In the genomic region with DNA sequence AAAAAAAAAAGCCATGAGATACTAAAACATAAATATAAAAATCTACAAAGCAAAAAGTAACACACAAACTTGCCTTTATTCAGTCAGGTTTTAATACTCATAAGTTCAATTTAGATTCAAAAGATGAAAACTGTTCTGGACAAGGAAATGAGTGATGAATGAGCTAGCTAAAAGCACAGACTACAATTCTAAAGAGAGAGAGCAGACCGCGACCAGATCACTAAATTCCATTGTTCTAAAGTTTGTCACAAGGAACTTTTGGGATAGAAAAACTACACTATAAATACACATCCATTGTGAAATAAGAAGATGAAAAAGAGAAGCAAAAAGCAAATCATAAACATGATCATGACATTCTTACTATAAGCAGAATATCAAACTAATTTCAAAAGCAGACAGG, we compare ENCODE assay signal across 11 cellular contexts. TPM values are rescaled to one million over a fixed set of nuclear protein-coding genes. Genes with fewer than 3 reads are reported as not detected.
DNase-seq lines count a peak whose midpoint lies in the region; ATAC-seq and TF ChIP-seq lines count a peak whose summit lies in the region.
"Had no signal": no experiment of that assay in that cellular context is flagged by ENCODE, and none has a peak within 500 bp of the region (broad histone marks: within the 10 kb centered on the region; RNA-seq: fewer than 3 reads in every experiment).

No MANE protein-coding gene starts in this region.

- H2BK12ac ChIP-seq in trophoblast cell (ENCODE audit: low read length) = no peak overlapping the region

- no peak overlapping the region for H2BK120ac ChIP-seq in trophoblast cell (ENCODE audit: insufficient read depth, low read length, poor library complexity)

- H3K9me3 ChIP-seq in SK-N-SH (no peaks in the 10 kb centered on the region), trophoblast cell (ENCODE audit: insufficient read depth, low read depth, low read length) (no peaks in the 10 kb centered on the region)

- WGBS in SK-N-SH (ENCODE audit: low lambda C conversion rate) = 54% methylated on average over 2 of the region's 2 CpGs
- no CpG with 5 or more reads among the region's 2 CpGs for WGBS in trophoblast cell (ENCODE audit: extremely low coverage, insufficient coverage, insufficient read length)

- no peaks in the 10 kb centered on the region for H3K9me3 Mint-ChIP-seq in WTC11

- H3K4me3 Mint-ChIP-seq in WTC11 = peak overlapping the region; percentile 9; the same call in 1 of the 2 replicates

- H3K23ac ChIP-seq in trophoblast cell (ENCODE audit: low read length) = no peak overlapping the region

- H3K18ac ChIP-seq in trophoblast cell (ENCODE audit: low read length) = no peak overlapping the region

- H2AFZ ChIP-seq in SK-N-SH (ENCODE audit: low read depth) = no peak overlapping the region
- H2AFZ ChIP-seq in trophoblast cell (ENCODE audit: insufficient read depth, low read length, poor library complexity) = no peak overlapping the region

- TF ChIP-seq CTCF in SK-N-SH (IDR thresholded peaks at IDR 0.05) = no peak
- no peak for TF ChIP-seq CTCF in WTC11 (IDR thresholded peaks at IDR 0.05)

- no peaks in the 10 kb centered on the region for H4K20me1 ChIP-seq in SK-N-SH (ENCODE audit: insufficient read depth)

- no peaks in the 10 kb centered on the region for H3K9me2 ChIP-seq in SK-N-SH

- no peaks in the 10 kb centered on the region for H3K36me3 Mint-ChIP-seq in WTC11

- H3F3A ChIP-seq in SK-N-SH (replicated peaks; ENCODE audit: insufficient read depth) = peaks cover 16% of the 10 kb centered on the region

- H3K79me1 ChIP-seq in trophoblast cell (ENCODE audit: low read length) = peaks cover 8% of the 10 kb centered on the region

- H4K12ac ChIP-seq in trophoblast cell (ENCODE audit: low read depth, low read length) = no peak overlapping the region

- H2AK5ac ChIP-seq in trophoblast cell (ENCODE audit: low read length) = no peak overlapping the region

- H3K4me3 ChIP-seq in SK-N-SH (ENCODE audit: low read depth in 2 of 2, low read length in 1 of 2) (peak overlapping the region in 1 of 2 experiments; percentile 97; a peak in 2 of 4 replicates), trophoblast cell (ENCODE audit: low read depth, low read length) (no peak overlapping the region)

- H3K4me2 ChIP-seq in SK-N-SH (peak overlapping the region; percentile 84), trophoblast cell (ENCODE audit: low read length) (no peak overlapping the region)

- H3K14ac ChIP-seq in trophoblast cell (ENCODE audit: low read length) = no peak overlapping the region

- H3K4me1 Mint-ChIP-seq in WTC11 = peaks cover 19% of the 10 kb centered on the region

- no peak overlapping the region for H4K91ac ChIP-seq in trophoblast cell (ENCODE audit: low read depth, low read length)

- no peak overlapping the region for H2BK5ac ChIP-seq in trophoblast cell (ENCODE audit: low read depth, low read length, poor library complexity)

- H3K9ac ChIP-seq in SK-N-SH = no peak overlapping the region
- no peak overlapping the region for H3K9ac ChIP-seq in trophoblast cell (ENCODE audit: low read length)

- TF ChIP-seq RAD21 in SK-N-SH (IDR thresholded peaks at IDR 0.05; ENCODE audit: low read length) = no peak

- CTCF ChIA-PET in SK-N-SH (lab: Yijun Ruan, JAX) = interaction anchor here (1.0 kb wide), 1 partner anchor 14 kb away, joined by 4 read pairs; no protein-coding TSS in a partner anchor
- CTCF ChIA-PET in WTC11 (lab: Charles Lee) = interaction anchor here (0.9 kb wide), 1 partner anchor 8 kb away, joined by 3 read pairs; no protein-coding TSS in a partner anchor

- H3K79me2 ChIP-seq in SK-N-SH (ENCODE audit: insufficient read depth) (peaks cover 64% of the 10 kb centered on the region), trophoblast cell (ENCODE audit: control insufficient read depth, insufficient read depth, low read length, poor library complexity) (peaks cover 5% of the 10 kb centered on the region)

- H3K27me3 ChIP-seq in SK-N-SH (ENCODE audit: insufficient read depth) = no peaks in the 10 kb centered on the region
- H3K27me3 ChIP-seq in trophoblast cell (ENCODE audit: insufficient read depth, low read length) = no peaks in the 10 kb centered on the region

- no peak for ATAC-seq in SK-N-SH treated with all-trans-retinoic acid at 6 μM for 48 hours
- ATAC-seq in WTC11 = no peak

- H3K27me3 Mint-ChIP-seq in WTC11 (ENCODE audit: low read depth) = peaks cover 7% of the 10 kb centered on the region

- H3K27ac ChIP-seq in SK-N-SH (ENCODE audit: low read depth in 2 of 2, low read length in 1 of 2) (peak overlapping the region in 1 of 2 experiments; percentile 74; a peak in 2 of 4 replicates), epithelial cell of prostate (peak overlapping the region; percentile 72), trophoblast cell (ENCODE audit: low read depth, low read length) (no peak overlapping the region)

- H3K36me3 ChIP-seq in SK-N-SH (replicated peaks in 1 of 2; ENCODE audit: control insufficient read depth in 1 of 2, insufficient read depth in 2 of 2, low read length in 1 of 2) (peaks cover 0 to 8% of the 10 kb centered on the region in 2 experiments), trophoblast cell (ENCODE audit: control insufficient read depth in 1 of 2, insufficient read depth in 2 of 2, low read length in 2 of 2) (no peaks in the 10 kb centered on the region)

- H3K27ac Mint-ChIP-seq in WTC11 = no peak overlapping the region

- no peak for DNase-seq in SK-N-SH
- no peak for DNase-seq in WTC11 (ENCODE audit: low spot score)
- no peak for DNase-seq in epithelial cell of prostate (ENCODE audit: low read depth, low spot score)
- peak; percentile 2 to 25 for DNase-seq in trophoblast cell
- DNase-seq in HuH-7 (ENCODE audit: low spot score) = no peak
- DNase-seq in NCI-H345 treated with DMSO at 0.1 percent for 48 hours (lab: John Stamatoyannopoulos, UW; ENCODE audit: unreplicated experiment) = no peak
- no peak for DNase-seq in NCI-H1092 (lab: John Stamatoyannopoulos, UW)
- DNase-seq: 8988T, aorta had no signal

- H3K4me1 ChIP-seq in SK-N-SH (ENCODE audit: control insufficient read depth in 1 of 2, insufficient read depth in 2 of 2, low read depth in 1 of 2, low read length in 1 of 2) (peaks cover 0 to 6% of the 10 kb centered on the region in 2 experiments; a peak in 1 of 4 replicates), trophoblast cell (ENCODE audit: control insufficient read depth in 1 of 2, insufficient read depth in 2 of 2, low read length in 2 of 2) (peaks cover 0 to 2% of the 10 kb centered on the region in 2 experiments)

- no peak for TF ChIP-seq EP300 in SK-N-SH (IDR thresholded peaks at IDR 0.05; ENCODE audit: borderline replicate concordance in 1 of 2, low read depth in 1 of 2, low read length in 1 of 2)

- no peak overlapping the region for H3K4ac ChIP-seq in trophoblast cell (ENCODE audit: low read depth, low read length)

- no peak overlapping the region for H4K8ac ChIP-seq in trophoblast cell (ENCODE audit: low read depth, low read length)

- POLR2A ChIA-PET in SK-N-SH (lab: Yijun Ruan, JAX) (no interaction called here), WTC11 (lab: Charles Lee) (no interaction called here)

TF ChIP-seq in SK-N-SH, 30 proteins besides CTCF, POLR2A, EP300 and RAD21:
- TF ChIP-seq MXI1 (IDR thresholded peaks at IDR 0.05; ENCODE audit: low read depth, low read length) = no peak
- TF ChIP-seq PBX3 (IDR thresholded peaks at IDR 0.05) = peak; percentile 31; the same call in 1 of the 2 replicates

TF ChIP-seq in SK-N-SH treated with all-trans-retinoic acid at 6 μM for 48 hours, 23 proteins besides CTCF, POLR2A, EP300 and RAD21 (continues in another document):
- no peak for TF ChIP-seq ZNF565 (CRISPR knock-in tag; conservative IDR thresholded peaks at IDR 0.05; ENCODE audit: low read depth)
- TF ChIP-seq ZNF70 (CRISPR knock-in tag; IDR thresholded peaks at IDR 0.05) = no peak
- no peak for TF ChIP-seq ISL1 (CRISPR knock-in tag; IDR thresholded peaks at IDR 0.05)
- no peak for TF ChIP-seq TOX (CRISPR knock-in tag; IDR thresholded peaks at IDR 0.05; ENCODE audit: borderline replicate concordance)
- TF ChIP-seq ARNTL (CRISPR knock-in tag; IDR thresholded peaks at IDR 0.05; ENCODE audit: borderline replicate concordance, low read depth) = no peak
- TF ChIP-seq ESRRG (CRISPR knock-in tag; IDR thresholded peaks at IDR 0.05) = no peak
- TF ChIP-seq SNAI2 (CRISPR knock-in tag; IDR thresholded peaks at IDR 0.05) = no peak
- no peak for TF ChIP-seq ZFP30 (CRISPR knock-in tag; IDR thresholded peaks at IDR 0.05)
- TF ChIP-seq ZNF8 (CRISPR knock-in tag; IDR thresholded peaks at IDR 0.05) = no peak
- no peak for TF ChIP-seq OSR1 (CRISPR knock-in tag; IDR thresholded peaks at IDR 0.05)
- TF ChIP-seq TCF4 (CRISPR knock-in tag; IDR thresholded peaks at IDR 0.05; ENCODE audit: borderline replicate concordance) = no peak

TF ChIP-seq in WTC11, 78 proteins besides CTCF, POLR2A, EP300 and RAD21 (continues in another document):
- TF ChIP-seq ZNF232 (CRISPR knock-in tag; IDR thresholded peaks at IDR 0.05) (no peak), KAT7 (CRISPR knock-in tag; IDR thresholded peaks at IDR 0.05; ENCODE audit: borderline replicate concordance) (no peak), ESRRA (CRISPR knock-in tag; IDR thresholded peaks at IDR 0.05; ENCODE audit: borderline replicate concordance) (no peak), E2F1 (CRISPR knock-in tag; IDR thresholded peaks at IDR 0.05) (no peak)

RNA-seq across cellular contexts. Expression of gene ODF2L, which starts 1.7 kb away (rescaled TPM):
- 5.3 and 7.9 TPM in 2 replicates for polyA plus RNA-seq in SK-N-SH (2012; rRNA removed)
- polyA plus RNA-seq in SK-N-SH (2012; cell fraction: cytosol; rRNA removed) = 5.6 and 7.6 TPM in 2 replicates
- polyA plus RNA-seq in SK-N-SH (2012; cell fraction: nucleus; rRNA removed) = 10.6 and 24.1 TPM in 2 replicates
- total RNA-seq in WTC11 (2021) = 24.4 to 31.0 TPM (median 30.2 TPM) in 3 replicates
- 40.4 and 42.5 TPM in 2 replicates for polyA plus RNA-seq in trophoblast cell (2013)

RNA-seq across cellular contexts. Expression of gene CLCA2, which starts 29.6 kb away (rescaled TPM):
- polyA plus RNA-seq in SK-N-SH (2012; rRNA removed) = 0.02 TPM in 2 replicates
- polyA plus RNA-seq in SK-N-SH (2012; cell fraction: cytosol; rRNA removed) = 0.01 and 0.03 TPM in 2 replicates
- 0.01 TPM in 1 of 2 replicates, not detected in the other for polyA plus RNA-seq in SK-N-SH (2012; cell fraction: nucleus; rRNA removed)
- 0.05 to 0.07 TPM in 2 of 3 replicates, not detected in the other for total RNA-seq in WTC11 (2021)
- 2.6 and 3.6 TPM in 2 replicates for polyA plus RNA-seq in trophoblast cell (2013)
- total RNA-seq: T-helper 1 cell treated with Interleukin-12 subunit alpha and Interleukin-12 subunit beta and Interleukin-4 antibody, amounts not matched to agents 30 ng/mL and 1 ng/mL, for 36 hours had no signal

Comparison
In these comparisons a context has a peak if more than half of its experiments do, and no peak if none do; other contexts are left out.
1. DNase-seq: peak in trophoblast cell (2 of 2); none in SK-N-SH (single experiment), WTC11 (single experiment), epithelial cell of prostate (single experiment), HuH-7 (single experiment), NCI-H345 treated with DMSO at 0.1 percent for 48 hours (single experiment) and NCI-H1092 (single experiment).